Comparison of ENCODE assay signal across 12 cellular contexts in genomic region chr6:116047173-116047933, GRCh38. TPM values are rescaled to one million over a fixed set of nuclear protein-coding genes. Genes with fewer than 3 reads are reported as not detected.
DNase-seq lines count a peak whose midpoint lies in the region; ATAC-seq and TF ChIP-seq lines count a peak whose summit lies in the region.
"Had no signal": no experiment of that assay in that cellular context is flagged by ENCODE, and none has a peak within 500 bp of the region (broad histone marks: within the 10 kb centered on the region; RNA-seq: fewer than 3 reads in every experiment).

No MANE protein-coding gene starts in this region.

- peaks cover 0 to 4% (median 2%) of the 10 kb centered on the region in 3 donors for H3K36me3 Mint-ChIP-seq in naive thymus-derived CD8-positive, alpha-beta T cell

- CTCF ChIA-PET in RWPE1 (lab: Yijun Ruan, JAX): no interaction called here

- no peaks in the 10 kb centered on the region for H3K4me1 Mint-ChIP-seq in naive thymus-derived CD8-positive, alpha-beta T cell

- H3K4me1 ChIP-seq in left lung: no peaks in the 10 kb centered on the region
- H3K4me1 ChIP-seq: vagina had no signal

- H3K9me3 ChIP-seq in left lung: peaks cover 0 to 3% of the 10 kb centered on the region in 2 donors
- H3K9me3 ChIP-seq: vagina had no signal

- no peaks in the 10 kb centered on the region for H3K27me3 ChIP-seq in left lung
- H3K27me3 ChIP-seq: vagina had no signal

- H3K4me3 ChIP-seq in NB4 (ENCODE audit: low read depth, low read length) (no peak overlapping the region), left lung (no peak overlapping the region)
- H3K4me3 ChIP-seq: vagina had no signal

- intact Hi-C loops in left lung (cut with DNase I): no loop called here

- H3K27ac ChIP-seq in left lung: no peak overlapping the region
- no peak overlapping the region for H3K27ac ChIP-seq in RWPE1
- H3K27ac ChIP-seq: vagina had no signal

- H3K27ac Mint-ChIP-seq in naive thymus-derived CD8-positive, alpha-beta T cell: no peak overlapping the region

- H3K9me3 Mint-ChIP-seq in naive thymus-derived CD8-positive, alpha-beta T cell: peaks cover 0 to 8% (median 0%) of the 10 kb centered on the region in 9 donors

- no peak for TF ChIP-seq POLR2A in NB4 (IDR thresholded peaks at IDR 0.05; ENCODE audit: extremely low read depth, insufficient read length)

- no peaks in the 10 kb centered on the region for H3K36me3 ChIP-seq in left lung
- H3K36me3 ChIP-seq: vagina had no signal

- no peak for TF ChIP-seq CTCF in NB4 (IDR thresholded peaks at IDR 0.05; ENCODE audit: low read depth, low read length)
- no peak for TF ChIP-seq CTCF in left lung (IDR thresholded peaks at IDR 0.05)
- no peak for TF ChIP-seq CTCF in RWPE1 (conservative IDR thresholded peaks at IDR 0.05; ENCODE audit: low read depth)

- peaks cover 19 to 48% (median 35%) of the 10 kb centered on the region in 5 donors for H3K27me3 Mint-ChIP-seq in naive thymus-derived CD8-positive, alpha-beta T cell

- no peak overlapping the region for H3K4me3 Mint-ChIP-seq in naive thymus-derived CD8-positive, alpha-beta T cell

- DNase-seq in NB4 (ENCODE audit: low read depth) (peak; percentile 16), left lung (no peak), cerebellar nuclear complex (lab: John Stamatoyannopoulos, UW) (no peak), RWPE1 (ENCODE audit: low spot score) (no peak)
- no peak for DNase-seq in naive thymus-derived CD8-positive, alpha-beta T cell
- no peak for DNase-seq in activated effector memory CD4-positive, alpha-beta T cell treated with Interleukin-2 at 50 U/mL for 16 hours
- DNase-seq: activated CD4-positive, alpha-beta T cell treated with anti-CD3 and anti-CD28 coated beads for 48 hours; kidney; NCI-H1417 treated with DMSO at 0.1 percent for 48 hours had no signal

- POLR2A ChIA-PET in naive thymus-derived CD8-positive, alpha-beta T cell (lab: Charles Lee): no interaction called here
- POLR2A ChIA-PET in RWPE1 (lab: Yijun Ruan, JAX; ENCODE audit: low non-redundant PET): no interaction called here

- ATAC-seq in GM18907 (IDR thresholded peaks at IDR 0.05; ENCODE audit: unreplicated experiment): peak; percentile 92
- peak; percentile 92 for ATAC-seq in HG02798 (IDR thresholded peaks at IDR 0.05; ENCODE audit: poor library complexity, unreplicated experiment)
- peak; percentile 21 for ATAC-seq in left lung
- no peak for ATAC-seq in naive thymus-derived CD8-positive, alpha-beta T cell

RNA-seq across cellular contexts. Expression of gene FRK, which starts 13.3 kb away (rescaled TPM):
- 10 to 100 TPM in 1 of 2 donors, 1 to 10 TPM in 1; 8.5 to 16.1 TPM for total RNA-seq in left lung
- total RNA-seq in naive thymus-derived CD8-positive, alpha-beta T cell: under 1 TPM in 1 of 2 experiments, not detected in 1; 0.08 TPM
- polyA plus RNA-seq in naive thymus-derived CD8-positive, alpha-beta T cell: under 1 TPM in 1 of 3 donors, not detected in 2; 0.01 TPM

RNA-seq across cellular contexts. Expression of gene NT5DC1, which starts 53.3 kb away (rescaled TPM):
- total RNA-seq in left lung: 10 to 100 TPM; 36.9 to 48.3 TPM
- 10 to 100 TPM; 47.8 to 48.8 TPM for total RNA-seq in naive thymus-derived CD8-positive, alpha-beta T cell
- 10 to 100 TPM; 61.2 to 84.2 (median 67.2) TPM for polyA plus RNA-seq in naive thymus-derived CD8-positive, alpha-beta T cell

Comparison
In these comparisons a context has a peak if more than half of its experiments do, and no peak if none do; other contexts are left out.
1. ATAC-seq: peak in GM18907 (single experiment), HG02798 (single experiment) and left lung (single experiment); none in naive thymus-derived CD8-positive, alpha-beta T cell (0 of 2).
2. RNA of gene FRK, which starts 13.3 kb away (total RNA-seq): 8.5 to 16.1 TPM in left lung; 0.08 TPM in naive thymus-derived CD8-positive, alpha-beta T cell; every median in the first group is over 4 times any median in the second.